ENCODE assay signal across 1 cellular context in genomic region chr11:27720277-27720830, GRCh38.
TF ChIP-seq lines count a peak whose summit lies in the region.

No MANE protein-coding gene starts in this region.

TF ChIP-seq in H1, 55 proteins besides CTCF, POLR2A, EP300 and RAD21 (continued from another document):
- no peak for TF ChIP-seq POLR2AphosphoS5 (IDR thresholded peaks at IDR 0.05; ENCODE audit: low read depth, low read length)
- no peak for TF ChIP-seq GABPA (IDR thresholded peaks at IDR 0.05; ENCODE audit: borderline replicate concordance, insufficient read depth, low read length)
- peak; percentile 25; the same call in 1 of the 2 replicates for TF ChIP-seq YY1 (IDR thresholded peaks at IDR 0.05; ENCODE audit: low read depth, low read length)
- TF ChIP-seq SUZ12 (IDR thresholded peaks at IDR 0.05; ENCODE audit: low read length): no peak
- TF ChIP-seq CHD1 (IDR thresholded peaks at IDR 0.05; ENCODE audit: low read depth, low read length): no peak
- no peak for TF ChIP-seq EGR1 (IDR thresholded peaks at IDR 0.05; ENCODE audit: borderline replicate concordance, low read depth, low read length)
- no peak for TF ChIP-seq CBX5 (IDR thresholded peaks at IDR 0.05; ENCODE audit: low read depth, low read length)
- peak; percentile 79 to 89; a peak in 3 of 4 replicates for TF ChIP-seq HDAC2 (IDR thresholded peaks at IDR 0.05; ENCODE audit: borderline replicate concordance in 1 of 2, low read depth in 2 of 2, low read length in 2 of 2)
- TF ChIP-seq SIN3A (conservative IDR thresholded peaks at IDR 0.05 in 1 of 2, IDR thresholded peaks at IDR 0.05 in 1 of 2; ENCODE audit: low read depth in 1 of 2, low read length in 2 of 2): peak; percentile 96 to 98
